9 cellular contexts compared by ENCODE assay signal in genomic region chr1:45569962-45570581, GRCh38. TPM values are rescaled to one million over a fixed set of nuclear protein-coding genes. Genes with fewer than 3 reads are reported as not detected.
DNase-seq lines count a peak whose midpoint lies in the region; ATAC-seq, FAIRE-seq and TF ChIP-seq lines count a peak whose summit lies in the region.
"Had no signal": no experiment of that assay in that cellular context is flagged by ENCODE, and none has a peak within 500 bp of the region (broad histone marks: within the 10 kb centered on the region; RNA-seq: fewer than 3 reads in every experiment).

No MANE protein-coding gene starts in this region.

- no peak overlapping the region for H2AFZ ChIP-seq in HepG2 (ENCODE audit: low read length)

- H3K79me2 ChIP-seq in DOHH2 (ENCODE audit: control insufficient read depth, low read length) (no peaks in the 10 kb centered on the region), HepG2 (ENCODE audit: insufficient read depth, low read length) (no peaks in the 10 kb centered on the region)

- in situ Hi-C loops in HepG2 (cut with HindIII; ENCODE audit: extremely low pct_ligation_motif_present, low pct_unique_long_range_greater_than_20kb): loop anchor here (5.0 kb wide), 1 partner anchor 58 kb away; no protein-coding TSS in a partner anchor

- peak; percentile 81 for DNase-seq in NCI-H2227 treated with DMSO at 0.1 percent for 48 hours (lab: John Stamatoyannopoulos, UW)
- peak; percentile 54 to 62 for DNase-seq in activated CD4-positive, alpha-beta T cell treated with anti-CD3 and anti-CD28 coated beads for 24 hours (ENCODE audit: low read depth in 2 of 2)
- DNase-seq in chondrocyte (ENCODE audit: low spot score): peak; percentile 41
- peak; percentile 65 for DNase-seq in HepG2 (ENCODE audit: low spot score)
- DNase-seq in stimulated activated CD4-positive, alpha-beta T cell treated with anti-CD3 and anti-CD28 coated beads, TNF-alpha, amount 100 ng/mL, for 1 hour (ENCODE audit: low read depth in 3 of 3, low spot score in 1 of 3): peak in 2 of 3 donors; percentile 45 to 50

- H3K4me3 Mint-ChIP-seq in chondrocyte (ENCODE audit: unreplicated experiment): no peak overlapping the region

- H3K4me2 ChIP-seq in DOHH2 (ENCODE audit: low read length) (no peak overlapping the region), HepG2 (ENCODE audit: low read depth, low read length) (no peak overlapping the region)

- no peaks in the 10 kb centered on the region for H3K9me3 Mint-ChIP-seq in chondrocyte (ENCODE audit: low read depth)

- peaks cover 4% of the 10 kb centered on the region; the same call in 1 of the 2 replicates for H4K20me1 ChIP-seq in DOHH2 (ENCODE audit: control insufficient read depth, insufficient read depth, low read depth, low read length)
- 0 out of 2 replicates have a peak, but pooled peaks cover 6% of the 10 kb centered on the region for H4K20me1 ChIP-seq in HepG2 (ENCODE audit: insufficient read depth, low read length)

- ATAC-seq in HG02870 (IDR thresholded peaks at IDR 0.05; ENCODE audit: unreplicated experiment) (peak; percentile 45), HepG2 (peak; percentile 81), GM19328 (IDR thresholded peaks at IDR 0.05; ENCODE audit: unreplicated experiment) (no peak)

- H3K36me3 ChIP-seq in DOHH2 (ENCODE audit: control insufficient read depth, low read length) (peaks cover 47% of the 10 kb centered on the region), HepG2 (replicated peaks in 1 of 2; ENCODE audit: control insufficient read depth in 1 of 2, insufficient read depth in 2 of 2, low read length in 2 of 2) (peaks cover 19 to 44% of the 10 kb centered on the region in 2 experiments)

- CTCF ChIA-PET in HepG2 (lab: Yijun Ruan, JAX; ENCODE audit: low intra/inter-chr PET ratio, low total read pairs): interaction anchor here (0.6 to 4.2 kb wide), 4 partner anchors 24 to 211 kb away, joined by 3 to 49 read pairs (median 4); no protein-coding TSS in a partner anchor

- TF ChIP-seq RAD21 in HepG2 (CRISPR knock-in tag; IDR thresholded peaks at IDR 0.05): peak; percentile 87

- no peaks in the 10 kb centered on the region for H3K9me2 ChIP-seq in DOHH2 (replicated peaks; ENCODE audit: control insufficient read depth, low read length)

- no peak overlapping the region for H3K27ac Mint-ChIP-seq in chondrocyte (ENCODE audit: unreplicated experiment)

- peak in 1 of 2 experiments; percentile 29; a peak in 1 of 4 replicates for TF ChIP-seq POLR2A in HepG2 (IDR thresholded peaks at IDR 0.05; ENCODE audit: insufficient read depth in 1 of 2, low read depth in 2 of 2, low read length in 2 of 2)

- intact Hi-C loops in HepG2 (cut with micrococcal nuclease; ENCODE audit: unreplicated experiment): loop anchor here (1.0 to 5.0 kb wide), 3 partner anchors 19 to 213 kb away; partner anchors contain the start of gene AKR1A1

- no peaks in the 10 kb centered on the region for H3K27me3 Mint-ChIP-seq in chondrocyte (ENCODE audit: low read depth)

- peaks cover 3% of the 10 kb centered on the region; the same call in 1 of the 2 replicates for H3F3A ChIP-seq in DOHH2 (ENCODE audit: control insufficient read depth, insufficient read depth)

- TF ChIP-seq CTCF in DOHH2 (IDR thresholded peaks at IDR 0.05; ENCODE audit: low read depth, low read length, poor library complexity, severe bottlenecking) (peak; percentile 99), chondrocyte (IDR thresholded peaks at IDR 0.05) (peak; percentile 97), HepG2 (CRISPR knock-in tag; IDR thresholded peaks at IDR 0.05) (peak; percentile 96)

- peaks cover 5% of the 10 kb centered on the region; the same call in 1 of the 2 replicates for H3K4me1 ChIP-seq in DOHH2 (ENCODE audit: control insufficient read depth, low read length)
- H3K4me1 ChIP-seq in HepG2 (ENCODE audit: insufficient read depth, low read length): no peaks in the 10 kb centered on the region

- FAIRE-seq in HepG2 (lab: Jason Lieb, UNC): peak; percentile 91
- FAIRE-seq: colon had no signal

- POLR2A ChIA-PET in HepG2 (lab: Yijun Ruan, JAX): interaction anchor here (1.6 to 4.3 kb wide), 9 partner anchors 9 to 79 kb away, joined by 4 to 49 read pairs (median 6); partner anchors contain the start of genes AKR1A1, CCDC163, MMACHC and PRDX1

- H3K9ac ChIP-seq in HepG2 (ENCODE audit: insufficient read depth, low read depth, low read length): no peak overlapping the region

- H3K36me3 Mint-ChIP-seq in chondrocyte (ENCODE audit: low read depth): peaks cover 26% of the 10 kb centered on the region

- H3K4me3 ChIP-seq in DOHH2 (ENCODE audit: low read length) (no peak overlapping the region), HepG2 (replicated peaks in 1 of 3; ENCODE audit: insufficient read depth in 1 of 3, low read depth in 2 of 3, low read length in 3 of 3) (no peak overlapping the region)

- H3K27ac ChIP-seq in DOHH2 (ENCODE audit: low read depth, low read length): no peak overlapping the region
- no peak overlapping the region for H3K27ac ChIP-seq in HepG2 (ENCODE audit: extremely low read length, insufficient read depth, low read length)

- H3K9me3 ChIP-seq in DOHH2 (ENCODE audit: control insufficient read depth, insufficient read depth, low read length) (no peaks in the 10 kb centered on the region), HepG2 (ENCODE audit: low read length) (no peaks in the 10 kb centered on the region)

- BruUV-seq in HepG2 (replicated peaks; lab: Mats Ljungman, UMichigan): no TSS peak

- H3K27me3 ChIP-seq in DOHH2 (ENCODE audit: control insufficient read depth, low read length) (no peaks in the 10 kb centered on the region), HepG2 (ENCODE audit: control insufficient read depth in 1 of 2, insufficient read depth in 2 of 2, low read length in 2 of 2) (no peaks in the 10 kb centered on the region)

- 21% methylated on average over 7 of the region's 8 CpGs for WGBS in HepG2 (ENCODE audit: low lambda C conversion rate)

- no peaks in the 10 kb centered on the region for H3K4me1 Mint-ChIP-seq in chondrocyte (ENCODE audit: low read depth)

- TF ChIP-seq EP300 in HepG2 (IDR thresholded peaks at IDR 0.05; ENCODE audit: low read depth in 2 of 2, low read length in 2 of 2) (no peak), HepG2 (CRISPR knock-in tag; IDR thresholded peaks at IDR 0.05; ENCODE audit: borderline replicate concordance) (no peak)

RNA-seq across cellular contexts. Expression of gene NASP, which starts 13.8 kb away (rescaled TPM):
- total RNA-seq in chondrocyte: 38.9 to 76.9 TPM (median 42.3 TPM) in 3 replicates
- total RNA-seq in HepG2 (2016; rRNA removed; fragmentation: Illumina TruSeq; extraction: Trizol): 256 and 359 TPM in 2 replicates
- 56.5 and 57.9 TPM in 2 replicates for total RNA-seq in HepG2 (2016; cell fraction: cytosol; rRNA removed; fragmentation: Illumina TruSeq; extraction: Trizol; ENCODE audit: low read depth)
- 274 and 345 TPM in 2 replicates for total RNA-seq in HepG2 (2016; cell fraction: insoluble cytoplasmic fraction; rRNA removed; fragmentation: Illumina TruSeq; extraction: Trizol)
- 59.8 and 65.7 TPM in 2 replicates for total RNA-seq in HepG2 (2016; cell fraction: membrane; rRNA removed; fragmentation: Illumina TruSeq; extraction: Trizol)
- 169 and 186 TPM in 2 replicates for total RNA-seq in HepG2 (2016; cell fraction: nucleus; rRNA removed; fragmentation: Illumina TruSeq; extraction: Trizol)
- polyA plus RNA-seq in HepG2 (2011; rRNA removed): 105 and 132 TPM in 2 replicates
- polyA plus RNA-seq in HepG2 (2011; cell fraction: cytosol; rRNA removed): 78.7 and 83.2 TPM in 2 replicates
- polyA plus RNA-seq in HepG2 (2011; cell fraction: nucleus; rRNA removed): 94.3 and 131 TPM in 2 replicates
- polyA plus RNA-seq in HepG2 (2012): 102 and 153 TPM in 2 replicates
- 22.1 and 22.6 TPM in 2 replicates for polyA plus RNA-seq in HepG2 (2016; cell fraction: cytosol; fragmentation: Illumina TruSeq; extraction: Trizol; ENCODE audit: low read depth)
- polyA plus RNA-seq in HepG2 (2016; cell fraction: insoluble cytoplasmic fraction; fragmentation: Illumina TruSeq; extraction: Trizol; ENCODE audit: low read depth): 462 and 490 TPM in 2 replicates
- polyA plus RNA-seq in HepG2 (2016; cell fraction: membrane; fragmentation: Illumina TruSeq; extraction: Trizol; ENCODE audit: low read depth): 35.8 and 36.2 TPM in 2 replicates
- 327 and 350 TPM in 2 replicates for polyA plus RNA-seq in HepG2 (2016; cell fraction: nucleus; fragmentation: Illumina TruSeq; extraction: Trizol; ENCODE audit: insufficient read depth, low read depth)
- 96.7 and 116 TPM in 2 replicates for polyA minus RNA-seq in HepG2 (2011; rRNA and poly(A)+ RNA removed; ENCODE audit: low replicate concordance)
- polyA minus RNA-seq in HepG2 (2011; cell fraction: cytosol; rRNA and poly(A)+ RNA removed): 68.0 and 69.6 TPM in 2 replicates
- polyA minus RNA-seq in HepG2 (2011; cell fraction: nucleus; rRNA and poly(A)+ RNA removed): 86.8 and 102 TPM in 2 replicates

RNA-seq across cellular contexts. Expression of gene AKR1A1, which starts 19.4 kb away (rescaled TPM):
- total RNA-seq in chondrocyte (154 to 206 TPM (median 167 TPM) in 3 replicates), HepG2 (2016; rRNA removed; fragmentation: Illumina TruSeq; extraction: Trizol) (217 and 233 TPM in 2 replicates)
- 83.2 and 92.8 TPM in 2 replicates for total RNA-seq in HepG2 (2016; cell fraction: cytosol; rRNA removed; fragmentation: Illumina TruSeq; extraction: Trizol; ENCODE audit: low read depth)
- total RNA-seq in HepG2 (2016; cell fraction: insoluble cytoplasmic fraction; rRNA removed; fragmentation: Illumina TruSeq; extraction: Trizol): 217 and 238 TPM in 2 replicates
- total RNA-seq in HepG2 (2016; cell fraction: membrane; rRNA removed; fragmentation: Illumina TruSeq; extraction: Trizol): 122 and 152 TPM in 2 replicates
- 126 and 130 TPM in 2 replicates for total RNA-seq in HepG2 (2016; cell fraction: nucleus; rRNA removed; fragmentation: Illumina TruSeq; extraction: Trizol)
- polyA plus RNA-seq in HepG2 (2011; rRNA removed): 181 and 188 TPM in 2 replicates
- 171 and 206 TPM in 2 replicates for polyA plus RNA-seq in HepG2 (2011; cell fraction: cytosol; rRNA removed)
- polyA plus RNA-seq in HepG2 (2011; cell fraction: nucleus; rRNA removed): 120 and 146 TPM in 2 replicates
- polyA plus RNA-seq in HepG2 (2012): 115 TPM in 2 replicates
- 68.5 and 93.5 TPM in 2 replicates for polyA plus RNA-seq in HepG2 (2016; cell fraction: cytosol; fragmentation: Illumina TruSeq; extraction: Trizol; ENCODE audit: low read depth)
- 208 and 214 TPM in 2 replicates for polyA plus RNA-seq in HepG2 (2016; cell fraction: insoluble cytoplasmic fraction; fragmentation: Illumina TruSeq; extraction: Trizol; ENCODE audit: low read depth)
- polyA plus RNA-seq in HepG2 (2016; cell fraction: membrane; fragmentation: Illumina TruSeq; extraction: Trizol; ENCODE audit: low read depth): 89.6 and 126 TPM in 2 replicates
- 233 and 234 TPM in 2 replicates for polyA plus RNA-seq in HepG2 (2016; cell fraction: nucleus; fragmentation: Illumina TruSeq; extraction: Trizol; ENCODE audit: insufficient read depth, low read depth)
- 185 and 208 TPM in 2 replicates for polyA minus RNA-seq in HepG2 (2011; rRNA and poly(A)+ RNA removed; ENCODE audit: low replicate concordance)
- polyA minus RNA-seq in HepG2 (2011; cell fraction: cytosol; rRNA and poly(A)+ RNA removed): 70.5 and 79.0 TPM in 2 replicates
- 93.6 and 111 TPM in 2 replicates for polyA minus RNA-seq in HepG2 (2011; cell fraction: nucleus; rRNA and poly(A)+ RNA removed)

RNA-seq across cellular contexts. Expression of gene PRDX1, which starts 48.4 kb away (rescaled TPM):
- total RNA-seq in chondrocyte (291 to 523 TPM (median 297 TPM) in 3 replicates), HepG2 (2016; rRNA removed; fragmentation: Illumina TruSeq; extraction: Trizol) (1,898 and 2,651 TPM in 2 replicates)
- total RNA-seq in HepG2 (2016; cell fraction: cytosol; rRNA removed; fragmentation: Illumina TruSeq; extraction: Trizol; ENCODE audit: low read depth): 648 and 690 TPM in 2 replicates
- total RNA-seq in HepG2 (2016; cell fraction: insoluble cytoplasmic fraction; rRNA removed; fragmentation: Illumina TruSeq; extraction: Trizol): 1,942 and 2,764 TPM in 2 replicates
- 688 and 689 TPM in 2 replicates for total RNA-seq in HepG2 (2016; cell fraction: membrane; rRNA removed; fragmentation: Illumina TruSeq; extraction: Trizol)
- 599 and 644 TPM in 2 replicates for total RNA-seq in HepG2 (2016; cell fraction: nucleus; rRNA removed; fragmentation: Illumina TruSeq; extraction: Trizol)
- 550 and 761 TPM in 2 replicates for polyA plus RNA-seq in HepG2 (2011; rRNA removed)
- polyA plus RNA-seq in HepG2 (2011; cell fraction: cytosol; rRNA removed): 477 and 587 TPM in 2 replicates
- 93.4 and 123 TPM in 2 replicates for polyA plus RNA-seq in HepG2 (2011; cell fraction: nucleus; rRNA removed)
- polyA plus RNA-seq in HepG2 (2012): 725 and 786 TPM in 2 replicates
- polyA plus RNA-seq in HepG2 (2016; cell fraction: cytosol; fragmentation: Illumina TruSeq; extraction: Trizol; ENCODE audit: low read depth): 598 and 600 TPM in 2 replicates
- 2,458 and 2,666 TPM in 2 replicates for polyA plus RNA-seq in HepG2 (2016; cell fraction: insoluble cytoplasmic fraction; fragmentation: Illumina TruSeq; extraction: Trizol; ENCODE audit: low read depth)
- polyA plus RNA-seq in HepG2 (2016; cell fraction: membrane; fragmentation: Illumina TruSeq; extraction: Trizol; ENCODE audit: low read depth): 496 and 500 TPM in 2 replicates
- 910 and 953 TPM in 2 replicates for polyA plus RNA-seq in HepG2 (2016; cell fraction: nucleus; fragmentation: Illumina TruSeq; extraction: Trizol; ENCODE audit: insufficient read depth, low read depth)
- 219 and 566 TPM in 2 replicates for polyA minus RNA-seq in HepG2 (2011; rRNA and poly(A)+ RNA removed; ENCODE audit: low replicate concordance)
- 202 and 238 TPM in 2 replicates for polyA minus RNA-seq in HepG2 (2011; cell fraction: cytosol; rRNA and poly(A)+ RNA removed)
- 82.1 and 96.2 TPM in 2 replicates for polyA minus RNA-seq in HepG2 (2011; cell fraction: nucleus; rRNA and poly(A)+ RNA removed)

RNA-seq across cellular contexts. Expression of gene CCDC17, which starts 53.8 kb away (rescaled TPM):
- total RNA-seq in chondrocyte (0.90 to 2.8 TPM (median 0.90 TPM) in 3 replicates), HepG2 (2016; rRNA removed; fragmentation: Illumina TruSeq; extraction: Trizol) (0.24 and 1.5 TPM in 2 replicates)
- total RNA-seq in HepG2 (2016; cell fraction: cytosol; rRNA removed; fragmentation: Illumina TruSeq; extraction: Trizol; ENCODE audit: low read depth): 0.26 and 0.30 TPM in 2 replicates
- 0.18 and 1.4 TPM in 2 replicates for total RNA-seq in HepG2 (2016; cell fraction: insoluble cytoplasmic fraction; rRNA removed; fragmentation: Illumina TruSeq; extraction: Trizol)
- 0.37 and 0.41 TPM in 2 replicates for total RNA-seq in HepG2 (2016; cell fraction: membrane; rRNA removed; fragmentation: Illumina TruSeq; extraction: Trizol)
- total RNA-seq in HepG2 (2016; cell fraction: nucleus; rRNA removed; fragmentation: Illumina TruSeq; extraction: Trizol): 1.7 and 2.5 TPM in 2 replicates
- 3.2 and 3.3 TPM in 2 replicates for polyA plus RNA-seq in HepG2 (2011; rRNA removed)
- 0.64 and 0.82 TPM in 2 replicates for polyA plus RNA-seq in HepG2 (2011; cell fraction: cytosol; rRNA removed)
- polyA plus RNA-seq in HepG2 (2011; cell fraction: nucleus; rRNA removed): 23.6 and 26.7 TPM in 2 replicates
- polyA plus RNA-seq in HepG2 (2012): 2.9 and 3.4 TPM in 2 replicates
- polyA plus RNA-seq in HepG2 (2016; cell fraction: cytosol; fragmentation: Illumina TruSeq; extraction: Trizol; ENCODE audit: low read depth): 0.18 and 0.35 TPM in 2 replicates
- polyA plus RNA-seq in HepG2 (2016; cell fraction: insoluble cytoplasmic fraction; fragmentation: Illumina TruSeq; extraction: Trizol; ENCODE audit: low read depth): 0.20 TPM in 1 of 2 replicates, not detected in the other
- 0.13 and 0.33 TPM in 2 replicates for polyA plus RNA-seq in HepG2 (2016; cell fraction: membrane; fragmentation: Illumina TruSeq; extraction: Trizol; ENCODE audit: low read depth)
- 4.6 and 5.9 TPM in 2 replicates for polyA plus RNA-seq in HepG2 (2016; cell fraction: nucleus; fragmentation: Illumina TruSeq; extraction: Trizol; ENCODE audit: insufficient read depth, low read depth)
- polyA minus RNA-seq in HepG2 (2011; rRNA and poly(A)+ RNA removed; ENCODE audit: low replicate concordance): 4.0 and 9.6 TPM in 2 replicates
- 0.62 TPM in 1 of 2 replicates, not detected in the other for polyA minus RNA-seq in HepG2 (2011; cell fraction: cytosol; rRNA and poly(A)+ RNA removed)
- 10.6 and 12.4 TPM in 2 replicates for polyA minus RNA-seq in HepG2 (2011; cell fraction: nucleus; rRNA and poly(A)+ RNA removed)
